Comparison of ENCODE assay signal across 13 cellular contexts in the genomic region with DNA sequence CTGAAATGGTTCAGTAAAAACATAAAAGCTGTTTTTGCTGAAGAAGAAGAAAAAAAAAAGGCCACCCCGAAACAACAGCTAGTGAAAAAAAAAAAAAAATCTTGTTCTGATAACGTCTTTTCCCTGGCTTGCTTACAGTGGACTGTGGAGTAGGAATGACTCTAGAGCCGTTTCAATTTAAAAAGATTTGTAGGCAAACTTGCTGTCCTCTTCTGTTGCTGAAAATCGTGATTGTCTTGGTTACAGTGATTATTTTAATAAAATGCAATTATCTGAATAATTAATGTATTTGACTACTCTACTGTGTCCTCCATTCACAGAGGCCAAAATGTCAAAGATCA.
A peak's percentile ranks its signal among the peaks of the same experiment; 100 is the strongest.
DNase-seq lines count a peak whose midpoint lies in the region; ATAC-seq and TF ChIP-seq lines count a peak whose summit lies in the region.
"Had no signal": no experiment of that assay in that cellular context is flagged by ENCODE, and none has a peak within 500 bp of the region (broad histone marks: within the 10 kb centered on the region; RNA-seq: fewer than 3 reads in every experiment).

No MANE protein-coding gene starts in this region.

- peak; percentile 36 for ATAC-seq in body of pancreas
- ATAC-seq in heart right ventricle, result peak in 6 of 8 donors; percentile 44 to 63 (median 48)
- no peak for ATAC-seq in upper lobe of left lung (ENCODE audit: low FRiP score in 2 of 2)
- ATAC-seq in HG02852 (IDR thresholded peaks at IDR 0.05; ENCODE audit: unreplicated experiment), result no peak
- ATAC-seq in GM21576 (IDR thresholded peaks at IDR 0.05; ENCODE audit: unreplicated experiment), result no peak

- H3K4me3 ChIP-seq in body of pancreas, result no peak overlapping the region
- peak overlapping the region in 4 of 10 donors; percentile 5 to 19 (median 12) for H3K4me3 ChIP-seq in heart right ventricle
- no peak overlapping the region for H3K4me3 ChIP-seq in osteoblast (ENCODE audit: insufficient read depth, low read length)
- H3K4me3 ChIP-seq in upper lobe of left lung, result no peak overlapping the region

- H3K4me1 ChIP-seq in body of pancreas (peaks cover 11% of the 10 kb centered on the region), heart right ventricle (peaks cover 0 to 31% (median 17%) of the 10 kb centered on the region in 9 donors), osteoblast (ENCODE audit: insufficient read depth, low read length) (peaks cover 23% of the 10 kb centered on the region), upper lobe of left lung (peaks cover 21 to 41% (median 32%) of the 10 kb centered on the region in 4 donors)

- DNase-seq in body of pancreas, result no peak
- no peak for DNase-seq in heart right ventricle
- DNase-seq in osteoblast (ENCODE audit: insufficient read length, low spot score, missing footprints), result peak; percentile 32
- no peak for DNase-seq in upper lobe of left lung
- DNase-seq in iPS-NIHi7 (ENCODE audit: extremely low spot score), result no peak
- DNase-seq: activated CD4-positive, alpha-beta T cell treated with anti-CD3 and anti-CD28 coated beads, Interleukin-2, amount 50 U/mL, for 48 hours; activated gamma-delta T cell; CD4-positive, CD25-positive, alpha-beta regulatory T cell; NCI-H748 treated with DMSO at 0.1 percent for 48 hours; RPMI8226; T-helper 2 cell had no signal

- H3K27me3 ChIP-seq in body of pancreas, result no peaks in the 10 kb centered on the region
- no peaks in the 10 kb centered on the region for H3K27me3 ChIP-seq in heart right ventricle
- no peaks in the 10 kb centered on the region for H3K27me3 ChIP-seq in osteoblast (ENCODE audit: insufficient read depth, low read length)
- no peaks in the 10 kb centered on the region for H3K27me3 ChIP-seq in upper lobe of left lung

- H3K36me3 ChIP-seq in body of pancreas (replicated peaks in 1 of 2; ENCODE audit: insufficient read depth in 1 of 2, low read depth in 2 of 2), result no peaks in the 10 kb centered on the region
- no peaks in the 10 kb centered on the region for H3K36me3 ChIP-seq in heart right ventricle
- H3K36me3 ChIP-seq in osteoblast (ENCODE audit: insufficient read depth, low read length), result no peaks in the 10 kb centered on the region
- no peaks in the 10 kb centered on the region for H3K36me3 ChIP-seq in upper lobe of left lung

- H3K9me3 ChIP-seq in body of pancreas (no peaks in the 10 kb centered on the region), heart right ventricle (no peaks in the 10 kb centered on the region), osteoblast (ENCODE audit: low read depth, low read length) (no peaks in the 10 kb centered on the region), upper lobe of left lung (no peaks in the 10 kb centered on the region)

- H4K20me1 ChIP-seq in osteoblast (ENCODE audit: insufficient read depth, low read length), result no peaks in the 10 kb centered on the region

- no peaks in the 10 kb centered on the region for H3K79me2 ChIP-seq in osteoblast (ENCODE audit: insufficient read depth, low read length)

- intact Hi-C loops in body of pancreas (cut with DNase I) (no loop called here), heart right ventricle (cut with DNase I) (loop anchor here in 3 of 10 donors (5.0 to 10.0 kb wide), 5 partner anchors 38 to 207 kb away; no protein-coding TSS in a partner anchor)

- TF ChIP-seq EP300 in upper lobe of left lung (IDR thresholded peaks at IDR 0.05), result no peak

- peak overlapping the region; percentile 31 for H2AFZ ChIP-seq in osteoblast (ENCODE audit: low read length)

- TF ChIP-seq POLR2A in body of pancreas (IDR thresholded peaks at IDR 0.05) (no peak), upper lobe of left lung (IDR thresholded peaks at IDR 0.05) (no peak)

- WGBS in body of pancreas, 2 donors, result 27 to 36% methylated on average over 4 of the region's 4 CpGs
- 39 to 53% methylated on average over 4 of the region's 4 CpGs for WGBS in heart right ventricle, 2 donors
- 30 to 33% methylated on average over 4 of the region's 4 CpGs for WGBS in upper lobe of left lung, 2 donors

- H3K4me2 ChIP-seq in osteoblast (ENCODE audit: insufficient read depth, low read length), result peak overlapping the region; percentile 71

- TF ChIP-seq CTCF in body of pancreas (IDR thresholded peaks at IDR 0.05) (no peak), heart right ventricle (IDR thresholded peaks at IDR 0.05) (no peak), osteoblast (IDR thresholded peaks at IDR 0.05; ENCODE audit: extremely low read depth, low read depth, low read length) (no peak), upper lobe of left lung (IDR thresholded peaks at IDR 0.05) (no peak)

- H3K27ac ChIP-seq in body of pancreas (peak overlapping the region in 3 of 4 donors; percentile 60 to 75 (median 69)), heart right ventricle (peak overlapping the region; percentile 4 to 79 (median 62)), osteoblast (ENCODE audit: low read depth, low read length) (no peak overlapping the region), upper lobe of left lung (peak overlapping the region; percentile 63 to 88 (median 76))

Comparison
In these comparisons a context has a peak if more than half of its experiments do, and no peak if none do; other contexts are left out.
1. ATAC-seq: peak in body of pancreas (single experiment) and heart right ventricle (6 of 8); none in upper lobe of left lung (0 of 2), HG02852 (single experiment) and GM21576 (single experiment).